ENCODE assay signal across 20 cellular contexts in the genomic region with DNA sequence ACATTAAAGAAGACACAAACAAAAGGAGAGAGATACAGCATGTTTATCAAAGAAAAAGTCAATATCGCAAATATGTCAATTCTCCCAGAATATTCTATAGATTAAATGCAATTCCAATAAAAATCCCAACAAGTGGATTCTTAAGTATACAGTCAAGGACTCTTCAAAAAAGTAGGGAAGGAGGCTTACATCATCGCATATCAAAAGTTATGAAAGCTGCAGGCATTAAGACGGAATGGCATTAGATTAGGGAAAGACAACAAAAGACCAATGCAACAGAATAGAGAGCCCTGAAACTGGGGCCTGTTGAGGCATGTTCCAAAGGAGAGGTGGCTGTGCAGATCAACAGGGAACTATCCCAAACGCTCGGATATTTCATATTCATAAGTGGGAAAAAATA.
DNase-seq lines count a peak whose midpoint lies in the region; ATAC-seq and TF ChIP-seq lines count a peak whose summit lies in the region.
"Had no signal": no experiment of that assay in that cellular context is flagged by ENCODE, and none has a peak within 500 bp of the region (broad histone marks: within the 10 kb centered on the region; RNA-seq: fewer than 3 reads in every experiment).

No MANE protein-coding gene starts in this region.

- TF ChIP-seq CTCF in WTC11 (IDR thresholded peaks at IDR 0.05), result no peak
- TF ChIP-seq CTCF in neural progenitor cell (IDR thresholded peaks at IDR 0.05), result no peak
- TF ChIP-seq CTCF in osteocyte (IDR thresholded peaks at IDR 0.05), result no peak

- H3K27ac Mint-ChIP-seq in WTC11 (peak overlapping the region; percentile 35), neural progenitor cell (no peak overlapping the region), osteocyte (ENCODE audit: unreplicated experiment) (no peak overlapping the region)

- H3K36me3 Mint-ChIP-seq in WTC11 (no peaks in the 10 kb centered on the region), neural progenitor cell (no peaks in the 10 kb centered on the region), osteocyte (ENCODE audit: unreplicated experiment) (no peaks in the 10 kb centered on the region)

- no peaks in the 10 kb centered on the region for H3K79me2 ChIP-seq in neural progenitor cell (ENCODE audit: low read depth)

- no peak for ATAC-seq in WTC11
- ATAC-seq in HG02642 (IDR thresholded peaks at IDR 0.05; ENCODE audit: poor library complexity, unreplicated experiment), result no peak
- ATAC-seq: PC-3 had no signal

- H3K27ac ChIP-seq in epithelial cell of prostate, result peak overlapping the region; percentile 2
- no peak overlapping the region for H3K27ac ChIP-seq in neural progenitor cell
- H3K27ac ChIP-seq: 22Rv1, C4-2B, HL-60 had no signal

- H3K4me3 Mint-ChIP-seq in WTC11 (no peak overlapping the region), neural progenitor cell (no peak overlapping the region), osteocyte (ENCODE audit: unreplicated experiment) (no peak overlapping the region)

- H3K4me2 ChIP-seq in neural progenitor cell, result no peak overlapping the region

- no peaks in the 10 kb centered on the region for H3K27me3 ChIP-seq in neural progenitor cell

- no peaks in the 10 kb centered on the region for H3K9me3 ChIP-seq in neural progenitor cell (ENCODE audit: low read depth)

- DNase-seq in NCI-H2171 treated with DMSO at 0.1 percent for 48 hours (lab: John Stamatoyannopoulos, UW) (peak; percentile 72), NCI-H2171 (lab: John Stamatoyannopoulos, UW) (no peak), WTC11 (ENCODE audit: low spot score) (no peak), epithelial cell of prostate (ENCODE audit: low read depth, low spot score) (no peak), neural progenitor cell (ENCODE audit: low spot score) (no peak), osteocyte (ENCODE audit: extremely low spot score, unreplicated experiment) (no peak), hepatic stellate cell (ENCODE audit: low spot score) (no peak)
- DNase-seq: AML-193, DMS79, GOT3, IMR-90, NCI-H1436, NCI-H1930, NCI-H2227 treated with DMSO at 0.1 percent for 48 hours, PC-3, RPMI8226 had no signal

- no peak overlapping the region for H3K4me3 ChIP-seq in neural progenitor cell

- CTCF ChIA-PET in WTC11 (lab: Charles Lee), result interaction anchor here (1.4 kb wide), 1 partner anchor 12 kb away, joined by 4 read pairs; no protein-coding TSS in a partner anchor

- H3K36me3 ChIP-seq in neural progenitor cell, result no peaks in the 10 kb centered on the region

- H3F3A ChIP-seq in neural progenitor cell (ENCODE audit: low read depth), result peaks cover 11% of the 10 kb centered on the region

- peaks cover 9% of the 10 kb centered on the region for H3K4me1 ChIP-seq in neural progenitor cell

- peaks cover 41% of the 10 kb centered on the region for H3K4me1 Mint-ChIP-seq in WTC11
- peaks cover 11% of the 10 kb centered on the region for H3K4me1 Mint-ChIP-seq in neural progenitor cell
- H3K4me1 Mint-ChIP-seq in osteocyte (ENCODE audit: unreplicated experiment), result no peaks in the 10 kb centered on the region

- POLR2A ChIA-PET in WTC11 (lab: Charles Lee), result no interaction called here

- H3K9me3 Mint-ChIP-seq in WTC11 (peaks cover 10% of the 10 kb centered on the region; the same call in 1 of the 2 replicates), neural progenitor cell (peaks cover 3% of the 10 kb centered on the region), osteocyte (ENCODE audit: unreplicated experiment) (no peaks in the 10 kb centered on the region)

- peak overlapping the region; percentile 81 for H2AFZ ChIP-seq in neural progenitor cell (replicated peaks)

- H3K9ac ChIP-seq in neural progenitor cell, result no peak overlapping the region

- no peaks in the 10 kb centered on the region for H4K20me1 ChIP-seq in neural progenitor cell (ENCODE audit: low read depth)

- H3K27me3 Mint-ChIP-seq in WTC11 (ENCODE audit: low read depth) (no peaks in the 10 kb centered on the region; the same call in 1 of the 2 replicates), neural progenitor cell (ENCODE audit: insufficient read depth, low read depth) (peaks cover 2% of the 10 kb centered on the region), osteocyte (ENCODE audit: unreplicated experiment) (peaks cover 2% of the 10 kb centered on the region)

TF ChIP-seq in WTC11, 78 proteins besides CTCF, POLR2A, EP300 and RAD21:
- TF ChIP-seq, protein P1, sequence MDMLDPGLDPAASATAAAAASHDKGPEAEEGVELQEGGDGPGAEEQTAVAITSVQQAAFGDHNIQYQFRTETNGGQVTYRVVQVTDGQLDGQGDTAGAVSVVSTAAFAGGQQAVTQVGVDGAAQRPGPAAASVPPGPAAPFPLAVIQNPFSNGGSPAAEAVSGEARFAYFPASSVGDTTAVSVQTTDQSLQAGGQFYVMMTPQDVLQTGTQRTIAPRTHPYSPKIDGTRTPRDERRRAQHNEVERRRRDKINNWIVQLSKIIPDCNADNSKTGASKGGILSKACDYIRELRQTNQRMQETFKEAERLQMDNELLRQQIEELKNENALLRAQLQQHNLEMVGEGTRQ (CRISPR knock-in tag; IDR thresholded peaks at IDR 0.05), result no peak
- TF ChIP-seq, protein P2, sequence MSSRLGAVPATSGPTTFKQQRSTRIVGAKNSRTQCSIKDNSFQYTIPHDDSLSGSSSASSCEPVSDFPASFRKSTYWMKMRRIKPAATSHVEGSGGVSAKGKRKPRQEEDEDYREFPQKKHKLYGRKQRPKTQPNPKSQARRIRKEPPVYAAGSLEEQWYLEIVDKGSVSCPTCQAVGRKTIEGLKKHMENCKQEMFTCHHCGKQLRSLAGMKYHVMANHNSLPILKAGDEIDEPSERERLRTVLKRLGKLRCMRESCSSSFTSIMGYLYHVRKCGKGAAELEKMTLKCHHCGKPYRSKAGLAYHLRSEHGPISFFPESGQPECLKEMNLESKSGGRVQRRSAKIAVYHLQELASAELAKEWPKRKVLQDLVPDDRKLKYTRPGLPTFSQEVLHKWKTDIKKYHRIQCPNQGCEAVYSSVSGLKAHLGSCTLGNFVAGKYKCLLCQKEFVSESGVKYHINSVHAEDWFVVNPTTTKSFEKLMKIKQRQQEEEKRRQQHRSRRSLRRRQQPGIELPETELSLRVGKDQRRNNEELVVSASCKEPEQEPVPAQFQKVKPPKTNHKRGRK (CRISPR knock-in tag; IDR thresholded peaks at IDR 0.05; ENCODE audit: borderline replicate concordance), result no peak
- no peak for TF ChIP-seq FOXK1 (CRISPR knock-in tag; IDR thresholded peaks at IDR 0.05)
- TF ChIP-seq, protein P3, sequence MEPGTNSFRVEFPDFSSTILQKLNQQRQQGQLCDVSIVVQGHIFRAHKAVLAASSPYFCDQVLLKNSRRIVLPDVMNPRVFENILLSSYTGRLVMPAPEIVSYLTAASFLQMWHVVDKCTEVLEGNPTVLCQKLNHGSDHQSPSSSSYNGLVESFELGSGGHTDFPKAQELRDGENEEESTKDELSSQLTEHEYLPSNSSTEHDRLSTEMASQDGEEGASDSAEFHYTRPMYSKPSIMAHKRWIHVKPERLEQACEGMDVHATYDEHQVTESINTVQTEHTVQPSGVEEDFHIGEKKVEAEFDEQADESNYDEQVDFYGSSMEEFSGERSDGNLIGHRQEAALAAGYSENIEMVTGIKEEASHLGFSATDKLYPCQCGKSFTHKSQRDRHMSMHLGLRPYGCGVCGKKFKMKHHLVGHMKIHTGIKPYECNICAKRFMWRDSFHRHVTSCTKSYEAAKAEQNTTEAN (CRISPR knock-in tag; IDR thresholded peaks at IDR 0.05), result no peak
